Comparison of ENCODE assay signal across 8 cellular contexts in genomic region chr14:36321004-36321381, GRCh38. TPM values are rescaled to one million over a fixed set of nuclear protein-coding genes. Genes with fewer than 3 reads are reported as not detected.
DNase-seq lines count a peak whose midpoint lies in the region; ATAC-seq and TF ChIP-seq lines count a peak whose summit lies in the region.
"Not testable (repeated sequence)": the region's sequence is repeated elsewhere in the genome, so short reads cannot be mapped to it uniquely, and the experiment has no call there.

No MANE protein-coding gene starts in this region.

- peak overlapping the region; percentile 15 for H3K27ac ChIP-seq in OCI-LY3 (ENCODE audit: low read length)
- not testable (repeated sequence) for H3K27ac ChIP-seq in iPS DF 6.9 (ENCODE audit: low read length)

- H3K4me1 Mint-ChIP-seq in activated T-cell treated with anti-CD3 and anti-CD28 coated beads, Interleukin-2, amount 50 U/mL, for 72 hours (ENCODE audit: low read depth): peaks cover 46% of the 10 kb centered on the region
- H3K4me1 Mint-ChIP-seq in dendritic cell treated with granulocyte-macrophage colony-stimulating factor and Interleukin-4, amounts not matched to agents 40 ng/mL and 50 ng/mL, for 4 days (ENCODE audit: low read depth): peaks cover 14% of the 10 kb centered on the region
- peaks cover 20 to 23% of the 10 kb centered on the region in 2 donors for H3K4me1 Mint-ChIP-seq in natural killer cell
- peaks cover 17% of the 10 kb centered on the region for H3K4me1 Mint-ChIP-seq in stimulated activated memory B cell treated with anti-CD40 and anti-IgM and Interleukin-4, amounts not matched to agents 10 μg/mL and 1 μg/mL and 100 μg/mL, for 72 hours

- not testable (repeated sequence) for DNase-seq in AG04449 (ENCODE audit: low read depth, low spot score); H7; activated T-cell treated with anti-CD3 and anti-CD28 coated beads, Interleukin-2, amount 50 U/mL, for 72 hours; iPS DF 6.9 (ENCODE audit: low read depth, low spot score); natural killer cell

- H4K20me1 ChIP-seq in OCI-LY3 (ENCODE audit: insufficient read depth, low read length): peaks cover 14% of the 10 kb centered on the region; the same call in 1 of the 2 replicates

- no CpG with 5 or more reads among the region's 7 CpGs for WGBS in iPS DF 6.9 (ENCODE audit: insufficient coverage, insufficient read length)

- not testable (repeated sequence) for ATAC-seq in activated T-cell treated with anti-CD3 and anti-CD28 coated beads, Interleukin-2, amount 50 U/mL, for 72 hours (replicated peaks in 1 of 2); natural killer cell; stimulated activated memory B cell treated with anti-CD40 and anti-IgM and Interleukin-4, amounts not matched to agents 10 μg/mL and 1 μg/mL and 100 μg/mL, for 72 hours

- TF ChIP-seq CTCF in AG04449 (IDR thresholded peaks at IDR 0.05; ENCODE audit: insufficient read depth, low read length, missing control alignments); OCI-LY3 (IDR thresholded peaks at IDR 0.05; ENCODE audit: low read depth, low read length); natural killer cell (IDR thresholded peaks at IDR 0.05): not testable (repeated sequence)

- peak overlapping the region; percentile 89 for H3K27ac Mint-ChIP-seq in activated T-cell treated with anti-CD3 and anti-CD28 coated beads, Interleukin-2, amount 50 U/mL, for 72 hours
- H3K27ac Mint-ChIP-seq in dendritic cell treated with granulocyte-macrophage colony-stimulating factor and Interleukin-4, amounts not matched to agents 40 ng/mL and 50 ng/mL, for 4 days: peak overlapping the region; percentile 92
- H3K27ac Mint-ChIP-seq in natural killer cell: peak overlapping the region; percentile 39 to 91
- peak overlapping the region; percentile 89 for H3K27ac Mint-ChIP-seq in stimulated activated memory B cell treated with anti-CD40 and anti-IgM and Interleukin-4, amounts not matched to agents 10 μg/mL and 1 μg/mL and 100 μg/mL, for 72 hours

- H3K79me2 ChIP-seq in OCI-LY3 (ENCODE audit: low read length): peaks cover 45% of the 10 kb centered on the region

- intact Hi-C loops in dendritic cell treated with granulocyte-macrophage colony-stimulating factor and Interleukin-4, amounts not matched to agents 40 ng/mL and 50 ng/mL, for 4 days (cut with micrococcal nuclease): loop anchor here (5.0 kb wide), 1 partner anchor 494 kb away; the partner anchor contains the start of gene BRMS1L
- intact Hi-C loops in natural killer cell (cut with micrococcal nuclease): not testable (repeated sequence)

- H3K27me3 ChIP-seq in H7 (ENCODE audit: control insufficient read depth, insufficient read depth, low read length); OCI-LY3 (ENCODE audit: low read depth, low read length); iPS DF 6.9 (ENCODE audit: control insufficient read depth, insufficient read depth, low read length): not testable (repeated sequence)

- H3K9me3 ChIP-seq in OCI-LY3 (ENCODE audit: insufficient read depth, low read length); iPS DF 6.9 (ENCODE audit: control insufficient read depth, insufficient read depth, low read length): not testable (repeated sequence)

- peak overlapping the region; percentile 88 for H3K9ac ChIP-seq in OCI-LY3 (ENCODE audit: low read length)

- H3K4me3 ChIP-seq in AG04449 (ENCODE audit: low read depth, low read length) (peak overlapping the region; percentile 88), H7 (ENCODE audit: insufficient read depth, low read depth, low read length) (peak overlapping the region; percentile 84; the same call in 1 of the 2 replicates), OCI-LY3 (ENCODE audit: low read length) (peak overlapping the region; percentile 98), iPS DF 6.9 (ENCODE audit: low read length) (peak overlapping the region; percentile 96; the same call in 1 of the 2 replicates)

- CTCF ChIA-PET in AG04449 (lab: Yijun Ruan, JAX): interaction anchor here (0.9 to 2.2 kb wide), 4 partner anchors 19 to 250 kb away, joined by 3 to 14 read pairs (median 4); no protein-coding TSS in a partner anchor

- peaks cover 19% of the 10 kb centered on the region for H3K27me3 Mint-ChIP-seq in activated T-cell treated with anti-CD3 and anti-CD28 coated beads, Interleukin-2, amount 50 U/mL, for 72 hours (ENCODE audit: low read depth)
- peaks cover 17% of the 10 kb centered on the region for H3K27me3 Mint-ChIP-seq in dendritic cell treated with granulocyte-macrophage colony-stimulating factor and Interleukin-4, amounts not matched to agents 40 ng/mL and 50 ng/mL, for 4 days
- H3K27me3 Mint-ChIP-seq in natural killer cell (ENCODE audit: low read depth in 2 of 2): peaks cover 0 to 11% of the 10 kb centered on the region in 2 donors
- not testable (repeated sequence) for H3K27me3 Mint-ChIP-seq in stimulated activated memory B cell treated with anti-CD40 and anti-IgM and Interleukin-4, amounts not matched to agents 10 μg/mL and 1 μg/mL and 100 μg/mL, for 72 hours

- not testable (repeated sequence) for H3K36me3 ChIP-seq in H7 (replicated peaks; ENCODE audit: control insufficient read depth, insufficient read depth, low read length); OCI-LY3 (replicated peaks; ENCODE audit: low read depth, low read length); iPS DF 6.9 (ENCODE audit: control insufficient read depth, insufficient read depth, low read length)

- peaks cover 34% of the 10 kb centered on the region for H3K4me1 ChIP-seq in OCI-LY3 (ENCODE audit: low read length)
- H3K4me1 ChIP-seq in iPS DF 6.9 (ENCODE audit: control insufficient read depth, insufficient read depth, low read length): not testable (repeated sequence)

- H2AFZ ChIP-seq in OCI-LY3 (ENCODE audit: low read depth, low read length): peak overlapping the region; percentile 88

- peak overlapping the region; percentile 53 for H3K4me2 ChIP-seq in OCI-LY3 (ENCODE audit: low read length)

- not testable (repeated sequence) for H3K36me3 Mint-ChIP-seq in activated T-cell treated with anti-CD3 and anti-CD28 coated beads, Interleukin-2, amount 50 U/mL, for 72 hours (ENCODE audit: insufficient read depth in 2 of 2); natural killer cell; stimulated activated memory B cell treated with anti-CD40 and anti-IgM and Interleukin-4, amounts not matched to agents 10 μg/mL and 1 μg/mL and 100 μg/mL, for 72 hours
- peaks cover 12% of the 10 kb centered on the region for H3K36me3 Mint-ChIP-seq in dendritic cell treated with granulocyte-macrophage colony-stimulating factor and Interleukin-4, amounts not matched to agents 40 ng/mL and 50 ng/mL, for 4 days (ENCODE audit: low read depth)

- H3K9me3 Mint-ChIP-seq in activated T-cell treated with anti-CD3 and anti-CD28 coated beads, Interleukin-2, amount 50 U/mL, for 72 hours; dendritic cell treated with granulocyte-macrophage colony-stimulating factor and Interleukin-4, amounts not matched to agents 40 ng/mL and 50 ng/mL, for 4 days; natural killer cell; stimulated activated memory B cell treated with anti-CD40 and anti-IgM and Interleukin-4, amounts not matched to agents 10 μg/mL and 1 μg/mL and 100 μg/mL, for 72 hours: not testable (repeated sequence)

- H3K4me3 Mint-ChIP-seq in activated T-cell treated with anti-CD3 and anti-CD28 coated beads, Interleukin-2, amount 50 U/mL, for 72 hours: peak overlapping the region; percentile 96
- H3K4me3 Mint-ChIP-seq in dendritic cell treated with granulocyte-macrophage colony-stimulating factor and Interleukin-4, amounts not matched to agents 40 ng/mL and 50 ng/mL, for 4 days: peak overlapping the region; percentile 91
- peak overlapping the region; percentile 95 for H3K4me3 Mint-ChIP-seq in natural killer cell
- H3K4me3 Mint-ChIP-seq in stimulated activated memory B cell treated with anti-CD40 and anti-IgM and Interleukin-4, amounts not matched to agents 10 μg/mL and 1 μg/mL and 100 μg/mL, for 72 hours: peak overlapping the region; percentile 94

- POLR2A ChIA-PET in AG04449 (lab: Yijun Ruan, JAX): interaction anchor here (0.7 to 1.0 kb wide), 3 partner anchors 36 to 252 kb away, joined by 4 to 7 read pairs (median 5); no protein-coding TSS in a partner anchor

RNA-seq across cellular contexts. Expression of gene MBIP, which starts 0.6 kb away (rescaled TPM):
- total RNA-seq in H7 (2014; rRNA removed; shearing (Covaris generic)): 7.6 and 10.4 TPM in 2 replicates
- total RNA-seq in activated T-cell treated with anti-CD3 and anti-CD28 coated beads, Interleukin-2, amount 50 U/mL, for 72 hours: 10 to 100 TPM; 35.2 to 36.3 TPM
- 10 to 100 TPM; 26.1 to 41.9 (median 40.1) TPM for total RNA-seq in natural killer cell
